14 cellular contexts compared by ENCODE assay signal in genomic region chr9:89996106-89996505, GRCh38.
DNase-seq lines count a peak whose midpoint lies in the region; ATAC-seq and TF ChIP-seq lines count a peak whose summit lies in the region.
"Had no signal": no experiment of that assay in that cellular context is flagged by ENCODE, and none has a peak within 500 bp of the region (broad histone marks: within the 10 kb centered on the region; RNA-seq: fewer than 3 reads in every experiment).

No MANE protein-coding gene starts in this region.

- H3K36me3 ChIP-seq in breast epithelium (no peaks in the 10 kb centered on the region), mucosa of descending colon (ENCODE audit: low read depth) (no peaks in the 10 kb centered on the region)

- H3K4me3 ChIP-seq in breast epithelium (no peak overlapping the region), mucosa of descending colon (no peak overlapping the region)
- H3K4me3 ChIP-seq: dorsolateral prefrontal cortex had no signal

- peaks cover 39% of the 10 kb centered on the region for H3K4me1 Mint-ChIP-seq in stimulated activated naive CD8-positive, alpha-beta T cell treated with anti-CD3 and anti-CD28 coated beads, Interleukin-15, amount 100 ng/mL, for 72 hours

- H3K9me3 Mint-ChIP-seq in stimulated activated naive CD8-positive, alpha-beta T cell treated with anti-CD3 and anti-CD28 coated beads, Interleukin-15, amount 100 ng/mL, for 72 hours = no peaks in the 10 kb centered on the region
- H3K9me3 Mint-ChIP-seq: mesothelial cell of epicardium; T-helper 1 cell treated with Interleukin-12 subunit alpha and Interleukin-12 subunit beta and Interleukin-4 antibody, amounts not matched to agents 30 μg/mL and 1 μg/mL, for 36 hours had no signal

- ATAC-seq in mucosa of descending colon = no peak
- no peak for ATAC-seq in stimulated activated naive CD8-positive, alpha-beta T cell treated with anti-CD3 and anti-CD28 coated beads, Interleukin-15, amount 100 ng/mL, for 72 hours

- H3K9me3 ChIP-seq in breast epithelium (no peaks in the 10 kb centered on the region), mucosa of descending colon (no peaks in the 10 kb centered on the region)

- H3K27ac ChIP-seq in C4-2B (peak overlapping the region; percentile 48), breast epithelium (peak overlapping the region in 1 of 2 donors; percentile 22), substantia nigra (ENCODE audit: low read depth, low read length, poor library complexity, severe bottlenecking) (no peak overlapping the region)

- H3K27me3 Mint-ChIP-seq in stimulated activated naive CD8-positive, alpha-beta T cell treated with anti-CD3 and anti-CD28 coated beads, Interleukin-15, amount 100 ng/mL, for 72 hours = no peaks in the 10 kb centered on the region

- no peaks in the 10 kb centered on the region for H3K27me3 ChIP-seq in breast epithelium
- H3K27me3 ChIP-seq: dorsolateral prefrontal cortex had no signal

- intact Hi-C loops in breast epithelium (cut with DNase I; ENCODE audit: low total_unique reads) = no loop called here
- intact Hi-C loops in mucosa of descending colon (cut with DNase I, micrococcal nuclease) = no loop called here

- peak; percentile 40 for DNase-seq in ELF-1 (ENCODE audit: low read depth, low spot score)
- DNase-seq in breast epithelium (ENCODE audit: low spot score in 2 of 2) = peak; percentile 82 to 85
- DNase-seq in mucosa of descending colon = peak in 2 of 3 donors; percentile 53
- DNase-seq in DMS79 (lab: John Stamatoyannopoulos, UW) = no peak
- no peak for DNase-seq in stimulated activated naive CD8-positive, alpha-beta T cell treated with anti-CD3 and anti-CD28 coated beads, Interleukin-15, amount 100 ng/mL, for 72 hours
- no peak for DNase-seq in substantia nigra (lab: John Stamatoyannopoulos, UW)
- DNase-seq: activated gamma-delta T cell treated with Interleukin-2 at 50 U/mL for 16 hours, dorsolateral prefrontal cortex, foreskin melanocyte, GDM1, Kasumi-1 had no signal

- no peak for TF ChIP-seq CTCF in C4-2B (conservative IDR thresholded peaks at IDR 0.05)
- TF ChIP-seq CTCF in breast epithelium (IDR thresholded peaks at IDR 0.05) = no peak
- TF ChIP-seq CTCF in mucosa of descending colon (IDR thresholded peaks at IDR 0.05) = no peak

- no peak overlapping the region for H3K4me3 Mint-ChIP-seq in stimulated activated naive CD8-positive, alpha-beta T cell treated with anti-CD3 and anti-CD28 coated beads, Interleukin-15, amount 100 ng/mL, for 72 hours
- H3K4me3 Mint-ChIP-seq: mesothelial cell of epicardium; T-helper 1 cell treated with Interleukin-12 subunit alpha and Interleukin-12 subunit beta and Interleukin-4 antibody, amounts not matched to agents 30 μg/mL and 1 μg/mL, for 36 hours had no signal

- no peak overlapping the region for H3K27ac Mint-ChIP-seq in stimulated activated naive CD8-positive, alpha-beta T cell treated with anti-CD3 and anti-CD28 coated beads, Interleukin-15, amount 100 ng/mL, for 72 hours
- H3K27ac Mint-ChIP-seq: mesothelial cell of epicardium; T-helper 1 cell treated with Interleukin-12 subunit alpha and Interleukin-12 subunit beta and Interleukin-4 antibody, amounts not matched to agents 30 μg/mL and 1 μg/mL, for 36 hours had no signal

- TF ChIP-seq POLR2A in breast epithelium (IDR thresholded peaks at IDR 0.05) = no peak

- H3K4me1 ChIP-seq in breast epithelium (peaks cover 0 to 22% of the 10 kb centered on the region in 2 donors), mucosa of descending colon (ENCODE audit: low read depth) (peaks cover 42% of the 10 kb centered on the region)

Comparison
In these comparisons a context has a peak if more than half of its experiments do, and no peak if none do; other contexts are left out.
1. DNase-seq: peak in ELF-1 (single experiment), breast epithelium (2 of 2) and mucosa of descending colon (2 of 3); none in DMS79 (single experiment), stimulated activated naive CD8-positive, alpha-beta T cell treated with anti-CD3 and anti-CD28 coated beads, Interleukin-15, amount 100 ng/mL, for 72 hours (0 of 2) and substantia nigra (0 of 49).